Comparison of ENCODE assay signal across 12 cellular contexts in the genomic region with DNA sequence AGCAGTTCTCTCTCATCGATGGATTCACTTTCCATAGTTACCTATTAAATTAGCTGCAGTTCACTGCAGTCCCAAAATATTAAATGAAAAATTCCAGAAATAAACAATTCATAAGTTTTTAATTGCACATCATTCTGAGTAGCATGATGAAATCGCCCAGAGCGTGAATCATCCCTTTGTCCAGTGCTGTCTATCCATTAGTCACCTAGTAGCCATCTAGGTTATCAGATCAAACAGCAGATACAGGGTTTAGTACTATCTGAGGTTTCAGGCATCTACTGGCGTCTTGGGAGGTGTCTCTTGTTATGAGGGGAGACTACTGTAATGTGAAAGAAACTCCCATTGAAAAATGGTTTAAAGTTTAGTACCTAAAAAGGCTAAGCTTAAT.
A peak's percentile ranks its signal among the peaks of the same experiment; 100 is the strongest.
DNase-seq lines count a peak whose midpoint lies in the region; ATAC-seq, FAIRE-seq and TF ChIP-seq lines count a peak whose summit lies in the region.
"Had no signal": no experiment of that assay in that cellular context is flagged by ENCODE, and none has a peak within 500 bp of the region (broad histone marks: within the 10 kb centered on the region; RNA-seq: fewer than 3 reads in every experiment).

No MANE protein-coding gene starts in this region.

- no peak overlapping the region for H2AFZ ChIP-seq in astrocyte (ENCODE audit: low read depth, low read length)

- TF ChIP-seq POLR2A in sigmoid colon (IDR thresholded peaks at IDR 0.05), result no peak

- peak overlapping the region; percentile 51 for H3K4me2 ChIP-seq in astrocyte (ENCODE audit: low read length)

- no peak overlapping the region for H3K4me3 ChIP-seq in AG10803 (ENCODE audit: low read length)
- H3K4me3 ChIP-seq in astrocyte (ENCODE audit: insufficient read depth, low read depth, low read length), result no peak overlapping the region
- no peak overlapping the region for H3K4me3 ChIP-seq in left lung
- no peak overlapping the region for H3K4me3 ChIP-seq in sigmoid colon

- no peaks in the 10 kb centered on the region for H4K20me1 ChIP-seq in astrocyte (ENCODE audit: insufficient read depth, low read length)

- no peak for TF ChIP-seq EP300 in sigmoid colon (IDR thresholded peaks at IDR 0.05)

- H3K27me3 ChIP-seq in astrocyte (ENCODE audit: insufficient read depth, low read length) (no peaks in the 10 kb centered on the region), left lung (no peaks in the 10 kb centered on the region), sigmoid colon (no peaks in the 10 kb centered on the region)

- no peak overlapping the region for H3K27ac ChIP-seq in astrocyte (ENCODE audit: low read depth, low read length)
- no peak overlapping the region for H3K27ac ChIP-seq in left lung
- no peak overlapping the region for H3K27ac ChIP-seq in sigmoid colon
- H3K27ac ChIP-seq: HL-60 had no signal

- DNase-seq in AG10803 (ENCODE audit: low read depth), result peak; percentile 66
- peak; percentile 57 for DNase-seq in HTR-8/SVneo (ENCODE audit: insufficient read length, low spot score)
- peak; percentile 81 for DNase-seq in astrocyte (ENCODE audit: low read depth)
- no peak for DNase-seq in left lung
- no peak for DNase-seq in pons (ENCODE audit: low spot score)
- DNase-seq in sigmoid colon, result no peak
- DNase-seq in activated CD4-positive, alpha-beta T cell treated with anti-CD3 and anti-CD28 coated beads, Interleukin-2, amount 50 U/mL, for 4 hours, result no peak
- DNase-seq in Kasumi-1 (lab: John Stamatoyannopoulos, UW), result no peak
- DNase-seq: CD4-positive, alpha-beta T cell; hypothalamus had no signal

- H3K27me3 Mint-ChIP-seq in astrocyte (ENCODE audit: low read depth, unreplicated experiment), result no peaks in the 10 kb centered on the region
- H3K27me3 Mint-ChIP-seq: CD4-positive, alpha-beta T cell had no signal

- H3K9me3 Mint-ChIP-seq in astrocyte (ENCODE audit: unreplicated experiment), result no peaks in the 10 kb centered on the region
- H3K9me3 Mint-ChIP-seq: CD4-positive, alpha-beta T cell had no signal

- no peak for TF ChIP-seq CTCF in AG10803 (conservative IDR thresholded peaks at IDR 0.05; ENCODE audit: low read length)
- no peak for TF ChIP-seq CTCF in astrocyte (IDR thresholded peaks at IDR 0.05; ENCODE audit: insufficient read depth, low read depth, low read length)
- TF ChIP-seq CTCF in left lung (IDR thresholded peaks at IDR 0.05), result no peak
- TF ChIP-seq CTCF in sigmoid colon (IDR thresholded peaks at IDR 0.05), result no peak

- H3K4me1 Mint-ChIP-seq in astrocyte (ENCODE audit: low read depth, unreplicated experiment), result peaks cover 26% of the 10 kb centered on the region

- peak overlapping the region; percentile 72 for H3K27ac Mint-ChIP-seq in astrocyte (ENCODE audit: unreplicated experiment)
- H3K27ac Mint-ChIP-seq: CD4-positive, alpha-beta T cell had no signal

- H3K36me3 Mint-ChIP-seq in astrocyte (ENCODE audit: low read depth, unreplicated experiment), result no peaks in the 10 kb centered on the region

- intact Hi-C loops in left lung (cut with DNase I), result no loop called here
- intact Hi-C loops in sigmoid colon (cut with DNase I), result no loop called here

- no peaks in the 10 kb centered on the region for H3K36me3 ChIP-seq in astrocyte (ENCODE audit: insufficient read depth, low read length)
- H3K36me3 ChIP-seq in left lung, result no peaks in the 10 kb centered on the region
- H3K36me3 ChIP-seq in sigmoid colon, result no peaks in the 10 kb centered on the region

- no peaks in the 10 kb centered on the region for H3K79me2 ChIP-seq in astrocyte (ENCODE audit: insufficient read depth, low read length)

- 94 to 96% methylated on average over 4 of the region's 4 CpGs for WGBS in sigmoid colon, 2 donors

- H3K9me3 ChIP-seq in astrocyte (ENCODE audit: insufficient read depth, low read depth, low read length), result no peaks in the 10 kb centered on the region
- H3K9me3 ChIP-seq in left lung, result no peaks in the 10 kb centered on the region
- no peaks in the 10 kb centered on the region for H3K9me3 ChIP-seq in sigmoid colon

- H3K9ac ChIP-seq in astrocyte (ENCODE audit: low read length), result no peak overlapping the region

- peak; percentile 30 for ATAC-seq in left lung

- peaks cover 10% of the 10 kb centered on the region for H3K4me1 ChIP-seq in astrocyte (ENCODE audit: insufficient read depth, low read length)
- H3K4me1 ChIP-seq in left lung, result peaks cover 0 to 22% of the 10 kb centered on the region in 2 donors
- H3K4me1 ChIP-seq in sigmoid colon, result peaks cover 0 to 41% (median 34%) of the 10 kb centered on the region in 4 donors

- FAIRE-seq in HTR-8/SVneo (lab: Jason Lieb, UNC) (peak; percentile 75), astrocyte (lab: Jason Lieb, UNC) (peak; percentile 13)
- FAIRE-seq: colon had no signal

- H3K4me3 Mint-ChIP-seq in astrocyte (ENCODE audit: unreplicated experiment), result no peak overlapping the region
- H3K4me3 Mint-ChIP-seq: CD4-positive, alpha-beta T cell had no signal

Comparison
In these comparisons a context has a peak if more than half of its experiments do, and no peak if none do; other contexts are left out.
1. DNase-seq: peak in AG10803 (single experiment), HTR-8/SVneo (single experiment) and astrocyte (single experiment); none in left lung (0 of 2), pons (single experiment), sigmoid colon (single experiment), activated CD4-positive, alpha-beta T cell treated with anti-CD3 and anti-CD28 coated beads, Interleukin-2, amount 50 U/mL, for 4 hours (0 of 2) and Kasumi-1 (0 of 2).